1 cellular context compared by ENCODE assay signal in the genomic region with DNA sequence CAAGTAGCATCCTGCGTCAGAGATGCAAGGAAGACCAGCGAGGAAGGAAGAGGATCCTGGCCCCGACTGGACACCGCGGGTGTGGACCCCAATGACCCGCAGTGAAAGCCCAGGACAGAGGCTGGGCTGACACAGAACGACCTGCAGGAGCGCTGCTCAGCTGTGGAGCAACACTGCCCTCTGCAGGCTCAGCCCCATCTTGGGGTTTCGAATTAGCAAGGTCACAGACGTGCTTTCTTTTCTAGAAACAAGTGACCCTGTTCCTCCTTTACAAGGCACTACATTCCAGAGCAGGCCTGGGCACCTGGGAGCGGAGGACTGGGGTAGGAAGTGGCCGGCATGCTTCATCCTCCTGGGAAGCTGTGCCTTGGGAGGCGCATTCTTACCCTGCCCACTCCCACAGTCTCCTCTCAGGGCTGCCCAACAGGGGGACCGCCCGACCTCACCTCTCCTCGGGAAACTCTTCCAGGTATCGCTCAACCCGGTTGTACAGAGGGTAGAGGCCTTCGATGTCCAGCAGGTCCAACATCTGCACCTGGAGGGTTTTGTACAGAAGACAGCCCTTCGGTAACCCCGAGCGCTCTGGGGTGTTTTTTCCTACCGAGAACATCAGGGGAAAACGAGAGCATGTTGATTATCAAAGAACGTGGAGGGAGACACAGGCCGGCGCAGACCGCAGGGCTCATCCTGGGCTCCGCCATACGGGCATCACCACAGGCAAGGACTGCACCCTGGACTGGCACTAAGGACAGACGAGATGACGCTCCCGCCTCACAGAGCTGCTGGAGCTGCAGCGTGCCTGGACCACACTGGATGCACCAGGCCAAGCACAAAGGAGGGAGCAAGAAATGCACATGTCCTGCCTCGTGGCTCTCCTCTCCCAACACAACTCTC.
TF ChIP-seq lines count a peak whose summit lies in the region.

No MANE protein-coding gene starts in this region.

TF ChIP-seq in K562, 482 proteins besides CTCF, POLR2A, EP300 and RAD21 (continued from another document):
- TF ChIP-seq ZNF41 (CRISPR knock-in tag; conservative IDR thresholded peaks at IDR 0.05) (no peak), CC2D1A (IDR thresholded peaks at IDR 0.05) (0 out of 2 replicates have a peak, but pooled peaks have one; percentile 26), ZC3H8 (IDR thresholded peaks at IDR 0.05) (no peak), SMC3 (conservative IDR thresholded peaks at IDR 0.05; ENCODE audit: insufficient read depth, low read depth, low read length) (peak; percentile 92), RB1 (IDR thresholded peaks at IDR 0.05; ENCODE audit: low read depth) (0 out of 2 replicates have a peak, but pooled peaks have one; percentile 16), XRCC5 (IDR thresholded peaks at IDR 0.05; ENCODE audit: low read depth, low read length) (0 out of 2 replicates have a peak, but pooled peaks have one; percentile 53), ESRRA (IDR thresholded peaks at IDR 0.05; ENCODE audit: borderline replicate concordance, low read depth) (peak; percentile 57; the same call in 1 of the 2 replicates), NFE2 (IDR thresholded peaks at IDR 0.05; ENCODE audit: low read depth) (peak; percentile 3; the same call in 1 of the 2 replicates), MEF2D (tag; conservative IDR thresholded peaks at IDR 0.05; ENCODE audit: low read depth) (no peak), BHLHE40 (IDR thresholded peaks at IDR 0.05; ENCODE audit: low read length) (0 out of 2 replicates have a peak, but pooled peaks have one; percentile 6), CBX3 (IDR thresholded peaks at IDR 0.05; ENCODE audit: borderline replicate concordance in 1 of 2, low read length in 2 of 2) (no peak), ILF3 (IDR thresholded peaks at IDR 0.05; ENCODE audit: borderline replicate concordance) (no peak), ARID2 (IDR thresholded peaks at IDR 0.05) (peak; percentile 57; the same call in 1 of the 2 replicates), TCF3 (CRISPR knock-in tag; IDR thresholded peaks at IDR 0.05) (no peak)
- TF ChIP-seq, protein P1, sequence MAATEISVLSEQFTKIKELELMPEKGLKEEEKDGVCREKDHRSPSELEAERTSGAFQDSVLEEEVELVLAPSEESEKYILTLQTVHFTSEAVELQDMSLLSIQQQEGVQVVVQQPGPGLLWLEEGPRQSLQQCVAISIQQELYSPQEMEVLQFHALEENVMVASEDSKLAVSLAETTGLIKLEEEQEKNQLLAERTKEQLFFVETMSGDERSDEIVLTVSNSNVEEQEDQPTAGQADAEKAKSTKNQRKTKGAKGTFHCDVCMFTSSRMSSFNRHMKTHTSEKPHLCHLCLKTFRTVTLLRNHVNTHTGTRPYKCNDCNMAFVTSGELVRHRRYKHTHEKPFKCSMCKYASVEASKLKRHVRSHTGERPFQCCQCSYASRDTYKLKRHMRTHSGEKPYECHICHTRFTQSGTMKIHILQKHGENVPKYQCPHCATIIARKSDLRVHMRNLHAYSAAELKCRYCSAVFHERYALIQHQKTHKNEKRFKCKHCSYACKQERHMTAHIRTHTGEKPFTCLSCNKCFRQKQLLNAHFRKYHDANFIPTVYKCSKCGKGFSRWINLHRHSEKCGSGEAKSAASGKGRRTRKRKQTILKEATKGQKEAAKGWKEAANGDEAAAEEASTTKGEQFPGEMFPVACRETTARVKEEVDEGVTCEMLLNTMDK (IDR thresholded peaks at IDR 0.05; ENCODE audit: borderline replicate concordance, insufficient read depth, low read depth, low read length, poor library complexity, severe bottlenecking) = peak; percentile 81
- TF ChIP-seq, protein P2, sequence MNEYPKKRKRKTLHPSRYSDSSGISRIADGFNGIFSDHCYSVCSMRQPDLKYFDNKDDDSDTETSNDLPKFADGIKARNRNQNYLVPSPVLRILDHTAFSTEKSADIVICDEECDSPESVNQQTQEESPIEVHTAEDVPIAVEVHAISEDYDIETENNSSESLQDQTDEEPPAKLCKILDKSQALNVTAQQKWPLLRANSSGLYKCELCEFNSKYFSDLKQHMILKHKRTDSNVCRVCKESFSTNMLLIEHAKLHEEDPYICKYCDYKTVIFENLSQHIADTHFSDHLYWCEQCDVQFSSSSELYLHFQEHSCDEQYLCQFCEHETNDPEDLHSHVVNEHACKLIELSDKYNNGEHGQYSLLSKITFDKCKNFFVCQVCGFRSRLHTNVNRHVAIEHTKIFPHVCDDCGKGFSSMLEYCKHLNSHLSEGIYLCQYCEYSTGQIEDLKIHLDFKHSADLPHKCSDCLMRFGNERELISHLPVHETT (CRISPR knock-in tag; conservative IDR thresholded peaks at IDR 0.05 in 1 of 2, IDR thresholded peaks at IDR 0.05 in 1 of 2) = no peak
